In genomic region chr3:149375164-149375823, GRCh38 we compare ENCODE assay signal across 11 cellular contexts. TPM values are rescaled to one million over a fixed set of nuclear protein-coding genes. Genes with fewer than 3 reads are reported as not detected.
DNase-seq lines count a peak whose midpoint lies in the region; ATAC-seq and TF ChIP-seq lines count a peak whose summit lies in the region.
"Had no signal": no experiment of that assay in that cellular context is flagged by ENCODE, and none has a peak within 500 bp of the region (broad histone marks: within the 10 kb centered on the region; RNA-seq: fewer than 3 reads in every experiment).

No MANE protein-coding gene starts in this region.

- CTCF ChIA-PET in PC-3 (lab: Charles Lee): no interaction called here

- intact Hi-C loops in PC-3 (cut with micrococcal nuclease): loop anchor here (5.0 to 10.0 kb wide), 3 partner anchors 98 to 280 kb away; partner anchors contain the start of gene WWTR1

- peaks cover 47% of the 10 kb centered on the region for H4K20me1 ChIP-seq in PC-3 (ENCODE audit: low read length)

- no peak for TF ChIP-seq POLR2A in tibial nerve (IDR thresholded peaks at IDR 0.05)

- H3K9me3 ChIP-seq in PC-3 (ENCODE audit: low read length) (no peaks in the 10 kb centered on the region), mesodermal cell (ENCODE audit: control insufficient read depth, low read length) (no peaks in the 10 kb centered on the region), tibial nerve (no peaks in the 10 kb centered on the region)
- H3K9me3 ChIP-seq: colonic mucosa had no signal

- H3K9ac ChIP-seq in PC-3 (ENCODE audit: low read length): peak overlapping the region; percentile 93

- H3K79me2 ChIP-seq in PC-3 (ENCODE audit: low read length): peaks cover 72% of the 10 kb centered on the region

- H3K9me2 ChIP-seq in PC-3 (replicated peaks; ENCODE audit: low read length): no peaks in the 10 kb centered on the region

- peak overlapping the region; percentile 99 for H3K27ac ChIP-seq in PC-3 (ENCODE audit: low read length)
- H3K27ac ChIP-seq in mesodermal cell (ENCODE audit: low read depth, low read length, severe bottlenecking): no peak overlapping the region
- H3K27ac ChIP-seq in tibial nerve: peak overlapping the region in 3 of 4 donors; percentile 50 to 86 (median 77)

- TF ChIP-seq CTCF in PC-3 (conservative IDR thresholded peaks at IDR 0.05; ENCODE audit: low read depth, low read length) (no peak), choroid plexus epithelial cell (conservative IDR thresholded peaks at IDR 0.05; ENCODE audit: low read depth, low read length) (peak; percentile 3), tibial nerve (IDR thresholded peaks at IDR 0.05) (no peak)

- H3K4me2 ChIP-seq in PC-3 (ENCODE audit: low read length): peak overlapping the region; percentile 92

- BruUV-seq in PC-3 (replicated peaks; lab: Mats Ljungman, UMichigan): no TSS peak

- H3K27me3 ChIP-seq in PC-3 (ENCODE audit: low read length) (no peaks in the 10 kb centered on the region), tibial nerve (no peaks in the 10 kb centered on the region)
- H3K27me3 ChIP-seq: colonic mucosa had no signal

- H2AFZ ChIP-seq in PC-3 (ENCODE audit: low read length): no peak overlapping the region

- H3K4me3 ChIP-seq in PC-3 (ENCODE audit: low read length): peak overlapping the region; percentile 90
- peak overlapping the region; percentile 63 for H3K4me3 ChIP-seq in choroid plexus epithelial cell (ENCODE audit: low read depth, low read length)
- H3K4me3 ChIP-seq in mesodermal cell (ENCODE audit: extremely low read depth, insufficient read depth, low read length, poor library complexity, severe bottlenecking): peak overlapping the region; percentile 38
- peak overlapping the region; percentile 26 to 49 (median 33) for H3K4me3 ChIP-seq in tibial nerve

- ATAC-seq in PC-3: no peak

- 97 to 98% methylated on average over 4 of the region's 4 CpGs for WGBS in mesodermal cell (ENCODE audit: insufficient coverage in 2 of 2), 2 experiments
- WGBS in tibial nerve, 2 donors: 64 to 80% methylated on average over 4 of the region's 4 CpGs

- TF ChIP-seq EP300 in tibial nerve (IDR thresholded peaks at IDR 0.05): peak in 1 of 2 donors; percentile 19

- POLR2A ChIA-PET in PC-3 (lab: Charles Lee; ENCODE audit: unreplicated experiment): interaction anchor here (0.6 kb wide), 1 partner anchor 35 kb away, joined by 3 read pairs; no protein-coding TSS in a partner anchor

- H3K4me1 ChIP-seq in PC-3 (ENCODE audit: insufficient read depth, low read length) (peaks cover 72% of the 10 kb centered on the region), mesodermal cell (ENCODE audit: control insufficient read depth, insufficient read depth, low read length, poor library complexity, severe bottlenecking) (peaks cover 30% of the 10 kb centered on the region), tibial nerve (peaks cover 4 to 54% (median 11%) of the 10 kb centered on the region in 4 donors)

- peaks cover 58% of the 10 kb centered on the region for H3K36me3 ChIP-seq in PC-3 (ENCODE audit: low read depth, low read length)
- H3K36me3 ChIP-seq in mesodermal cell (ENCODE audit: control insufficient read depth, insufficient read depth, low read length): peaks cover 26% of the 10 kb centered on the region
- no peaks in the 10 kb centered on the region for H3K36me3 ChIP-seq in tibial nerve
- H3K36me3 ChIP-seq: colonic mucosa had no signal

- H3F3A ChIP-seq in PC-3 (ENCODE audit: low read length, unreplicated experiment): peaks cover 39% of the 10 kb centered on the region

- DNase-seq in PC-3 (peak; percentile 46), choroid plexus epithelial cell (ENCODE audit: low read depth) (no peak), tibial nerve (ENCODE audit: low spot score in 2 of 2) (no peak), DMS153 treated with DMSO at 0.1 percent for 48 hours (lab: John Stamatoyannopoulos, UW; ENCODE audit: unreplicated experiment) (no peak), HUDEP-2 (lab: John Stamatoyannopoulos, UW; ENCODE audit: unreplicated experiment in 76 of 76) (no peak), NCI-H2227 treated with DMSO at 0.1 percent for 48 hours (lab: John Stamatoyannopoulos, UW) (no peak)
- DNase-seq: colonic mucosa, NCI-H146, T-helper 9 cell had no signal

RNA-seq across cellular contexts. Expression of gene TM4SF1, which starts 2.2 kb away (rescaled TPM):
- total RNA-seq in PC-3 (2014; rRNA removed) (408 and 535 TPM in 2 replicates), tibial nerve (100 to 1,000 TPM; 132 to 264 (median 169) TPM)
- 147 TPM for polyA plus RNA-seq in mesodermal cell (2013, experiment 1 of 2)
- polyA plus RNA-seq in mesodermal cell (2013, experiment 2 of 2): 175 TPM

RNA-seq across cellular contexts. Expression of gene TM4SF18, which starts 41.9 kb away (rescaled TPM):
- total RNA-seq in PC-3 (2014; rRNA removed): 0.06 and 0.40 TPM in 2 replicates
- 47.9 TPM for polyA plus RNA-seq in mesodermal cell (2013, experiment 1 of 2)
- 54.3 TPM for polyA plus RNA-seq in mesodermal cell (2013, experiment 2 of 2)
- total RNA-seq in tibial nerve: 10 to 100 TPM in 1 of 4 donors, 1 to 10 TPM in 3; 1.5 to 12.7 (median 4.6) TPM
- total RNA-seq: activated T-helper 1 cell treated with anti-CD3 and anti-CD28 coated beads, Interleukin-12 subunit alpha, Interleukin-12 subunit beta, Interleukin-2, Interleukin-4 antibody, amounts not matched to agents 30 ng/mL and 10 ng/mL and 1 ng/mL, durations not matched to agents 14 hours and 24 hours and 36 hours had no signal

Comparison
In these comparisons a context has a peak if more than half of its experiments do, and no peak if none do; other contexts are left out.
1. H3K4me3 ChIP-seq: peak in every context shown above with its lines; median percentile 90 in PC-3; 63 in choroid plexus epithelial cell; 38 in mesodermal cell; 33 in tibial nerve.